Comparison of ENCODE assay signal across 1 cellular context in the genomic region with DNA sequence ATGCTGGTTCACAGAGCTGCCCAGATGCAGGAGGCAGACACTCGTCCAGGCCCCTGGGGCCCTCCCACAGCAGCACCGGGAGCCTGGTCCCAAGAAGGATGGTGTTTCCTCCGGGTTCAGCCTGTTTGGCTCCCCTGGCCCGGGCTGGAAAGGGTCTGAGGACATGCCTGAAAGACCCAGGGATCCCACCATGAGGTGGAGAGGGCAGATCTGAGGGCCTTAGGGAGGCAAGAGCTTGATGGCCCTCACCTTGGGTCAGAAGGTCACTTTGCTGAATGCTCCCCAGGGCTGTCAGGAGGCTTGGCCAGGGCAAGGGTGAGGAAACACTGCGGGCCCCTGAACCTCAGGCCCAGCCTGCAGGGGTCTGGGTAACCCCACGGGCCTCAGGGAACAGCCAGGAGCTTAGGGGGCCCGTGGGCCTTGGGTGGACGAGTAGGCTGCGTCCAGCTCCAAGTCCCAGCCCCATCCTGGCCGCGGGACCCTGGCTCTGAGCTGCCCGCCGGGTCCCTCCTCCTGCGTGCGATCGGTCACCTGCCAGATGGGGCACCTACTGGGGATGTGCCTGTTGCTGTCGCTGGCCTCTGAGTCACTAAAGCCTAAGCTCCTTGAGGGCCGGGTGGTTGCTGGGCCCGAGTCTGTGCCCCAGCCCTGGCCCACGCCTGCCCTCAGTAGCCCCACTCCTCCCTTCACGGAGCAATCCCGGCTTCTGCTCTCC.
TF ChIP-seq lines count a peak whose summit lies in the region.

No MANE protein-coding gene starts in this region.

TF ChIP-seq in WTC11, 78 proteins besides CTCF, POLR2A, EP300 and RAD21 (continued from another document):
- TF ChIP-seq IRF1 (CRISPR knock-in tag; IDR thresholded peaks at IDR 0.05) (no peak), E2F5 (CRISPR knock-in tag; IDR thresholded peaks at IDR 0.05) (no peak)
- TF ChIP-seq, protein P1, sequence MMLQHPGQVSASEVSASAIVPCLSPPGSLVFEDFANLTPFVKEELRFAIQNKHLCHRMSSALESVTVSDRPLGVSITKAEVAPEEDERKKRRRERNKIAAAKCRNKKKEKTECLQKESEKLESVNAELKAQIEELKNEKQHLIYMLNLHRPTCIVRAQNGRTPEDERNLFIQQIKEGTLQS (CRISPR knock-in tag; conservative IDR thresholded peaks at IDR 0.05): no peak
